ENCODE assay signal across 8 cellular contexts in the genomic region with DNA sequence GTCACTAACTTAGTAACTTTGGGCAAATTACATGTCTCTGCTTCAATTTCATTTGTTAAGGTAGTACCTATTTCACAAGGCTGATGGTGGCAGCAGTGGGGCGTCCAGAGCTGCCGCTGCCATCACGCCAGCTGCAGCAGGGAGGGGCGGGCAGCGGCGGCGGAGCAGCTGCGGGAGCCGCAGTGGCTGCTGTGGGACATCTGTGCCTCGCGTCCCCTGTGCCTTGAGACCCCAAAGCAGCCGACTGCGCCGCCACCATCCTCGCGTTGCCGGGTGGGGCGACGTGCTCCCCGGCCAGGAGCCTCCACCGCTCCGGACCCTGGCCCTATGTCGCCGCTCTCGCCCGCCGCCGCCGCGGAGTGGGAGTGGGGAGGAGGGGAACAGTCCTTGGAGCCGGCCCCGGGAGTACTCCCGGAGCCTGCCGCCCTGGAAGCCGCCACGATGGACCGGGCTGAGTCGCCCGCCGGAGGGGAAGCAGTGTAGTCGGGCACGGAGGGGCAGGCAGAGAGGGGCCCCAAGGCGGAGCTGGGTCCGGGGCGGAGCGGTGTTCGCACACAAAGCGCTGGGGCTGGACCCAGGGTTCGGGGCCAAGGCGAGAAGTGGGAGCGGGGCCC. TPM values are rescaled to one million over a fixed set of nuclear protein-coding genes. Genes with fewer than 3 reads are reported as not detected.
DNase-seq lines count a peak whose midpoint lies in the region; ATAC-seq, FAIRE-seq and TF ChIP-seq lines count a peak whose summit lies in the region.

No MANE protein-coding gene starts in this region.

- WGBS in mesendoderm (ENCODE audit: extremely low coverage, insufficient coverage, low lambda C conversion rate): no CpG with 5 or more reads among the region's 51 CpGs

- H2BK5ac ChIP-seq in mesendoderm (ENCODE audit: low read length): no peak overlapping the region

- peak overlapping the region; percentile 96 for H3K56ac ChIP-seq in mesendoderm (ENCODE audit: low read length)

- ATAC-seq in GM21619 (IDR thresholded peaks at IDR 0.05; ENCODE audit: unreplicated experiment) (peak; percentile 74), GM18870 (IDR thresholded peaks at IDR 0.05; ENCODE audit: unreplicated experiment) (no peak)
- peak; percentile 90 for ATAC-seq in activated CD8-positive, alpha-beta memory T cell treated with anti-CD3 and anti-CD28 coated beads, Interleukin-2, amount 10 ng/mL, durations not matched to agents 7 days and 5 days

- intact Hi-C loops in endothelial cell of umbilical vein (cut with micrococcal nuclease): loop anchor here (10.0 kb wide), 1 partner anchor 100 kb away; no protein-coding TSS in a partner anchor

- no peak overlapping the region for H2BK15ac ChIP-seq in mesendoderm (replicated peaks; ENCODE audit: low read depth)

- H3K4me1 Mint-ChIP-seq in activated CD8-positive, alpha-beta memory T cell treated with anti-CD3 and anti-CD28 coated beads, Interleukin-2, amount 10 ng/mL, durations not matched to agents 7 days and 5 days: peaks cover 4% of the 10 kb centered on the region

- CTCF ChIA-PET in activated CD8-positive, alpha-beta memory T cell treated with anti-CD3 and anti-CD28 coated beads, Interleukin-2, amount 10 ng/mL, durations not matched to agents 7 days and 5 days (lab: Charles Lee): interaction anchor here (0.8 to 2.0 kb wide), 8 partner anchors 11 to 406 kb away, joined by 3 to 5 read pairs (median 3); no protein-coding TSS in a partner anchor
- CTCF ChIA-PET in endothelial cell of umbilical vein (lab: Charles Lee): interaction anchor here (0.8 to 2.6 kb wide), 20 partner anchors 15 to 520 kb away, joined by 3 to 23 read pairs (median 4); no protein-coding TSS in a partner anchor

- H3K79me1 ChIP-seq in mesendoderm (ENCODE audit: low read length): no peaks in the 10 kb centered on the region

- H3K4me1 ChIP-seq in endothelial cell of umbilical vein (ENCODE audit: control insufficient read depth, extremely low read depth, insufficient read depth, low read length) (peaks cover 4% of the 10 kb centered on the region), mesendoderm (ENCODE audit: control insufficient read depth, low read depth, low read length) (no peaks in the 10 kb centered on the region)

- dilution Hi-C loops in endothelial cell of umbilical vein (cut with MboI; ENCODE audit: extremely low pct_ligation_motif_present, low sequenced_read_pairs): no loop called here

- H4K8ac ChIP-seq in mesendoderm (ENCODE audit: low read depth, low read length): peak overlapping the region; percentile 83

- no peaks in the 10 kb centered on the region for H3K9me3 ChIP-seq in endothelial cell of umbilical vein (replicated peaks; ENCODE audit: control insufficient read depth, insufficient read depth, low read length)

- FAIRE-seq in endothelial cell of umbilical vein (lab: Jason Lieb, UNC): peak; percentile 93

- H4K5ac ChIP-seq in mesendoderm (ENCODE audit: low read length): no peak overlapping the region

- H3K27ac ChIP-seq in endothelial cell of umbilical vein (ENCODE audit: insufficient read depth, low read depth, low read length) (peak overlapping the region; percentile 57), mesendoderm (ENCODE audit: low read depth, low read length) (peak overlapping the region; percentile 89)

- no peak for TF ChIP-seq POLR2A in endothelial cell of umbilical vein (IDR thresholded peaks at IDR 0.05; ENCODE audit: low read depth, low read length)

- peak overlapping the region; percentile 77 for H3K4ac ChIP-seq in mesendoderm (ENCODE audit: low read depth, low read length)

- H3K4me2 ChIP-seq in endothelial cell of umbilical vein (ENCODE audit: insufficient read depth, low read length) (peak overlapping the region; percentile 79), mesendoderm (ENCODE audit: low read length) (peak overlapping the region; percentile 68)

- DNase-seq in CD1c-positive myeloid dendritic cell (ENCODE audit: extremely low spot score) (peak; percentile 54), NCI-H345 treated with DMSO at 0.1 percent for 48 hours (lab: John Stamatoyannopoulos, UW; ENCODE audit: unreplicated experiment) (peak; percentile 50), endothelial cell of umbilical vein (ENCODE audit: low read depth, low spot score) (peak; percentile 83), mesendoderm (peak; percentile 89)
- peak; percentile 67 for DNase-seq in activated CD8-positive, alpha-beta memory T cell treated with anti-CD3 and anti-CD28 coated beads, Interleukin-2, amount 10 ng/mL, durations not matched to agents 7 days and 5 days
- peak; percentile 38 to 41 for DNase-seq in stimulated activated CD8-positive, alpha-beta memory T cell treated with anti-CD3 and anti-CD28 coated beads, Interleukin-15, amount 100 ng/mL, for 48 hours (ENCODE audit: low read depth in 2 of 2)

- H3K36me3 Mint-ChIP-seq in activated CD8-positive, alpha-beta memory T cell treated with anti-CD3 and anti-CD28 coated beads, Interleukin-2, amount 10 ng/mL, durations not matched to agents 7 days and 5 days: no peaks in the 10 kb centered on the region

- H3K27me3 ChIP-seq in endothelial cell of umbilical vein (ENCODE audit: control insufficient read depth in 2 of 2, insufficient read depth in 2 of 2, low read length in 2 of 2) (peaks cover 4 to 6% of the 10 kb centered on the region in 2 experiments), mesendoderm (ENCODE audit: insufficient read depth, low read length, poor library complexity) (no peaks in the 10 kb centered on the region)

- H3K9ac ChIP-seq in endothelial cell of umbilical vein (replicated peaks; ENCODE audit: extremely low read depth, insufficient read depth, low read length) (peak overlapping the region; percentile 89), mesendoderm (ENCODE audit: low read length) (peak overlapping the region; percentile 91)

- H3K9me3 Mint-ChIP-seq in activated CD8-positive, alpha-beta memory T cell treated with anti-CD3 and anti-CD28 coated beads, Interleukin-2, amount 10 ng/mL, durations not matched to agents 7 days and 5 days (ENCODE audit: low read depth): no peaks in the 10 kb centered on the region

- H3K36me3 ChIP-seq in endothelial cell of umbilical vein (ENCODE audit: control insufficient read depth in 2 of 2, extremely low read depth in 1 of 2, insufficient read depth in 2 of 2, low read length in 2 of 2): no peaks in the 10 kb centered on the region
- H3K36me3 ChIP-seq in mesendoderm (ENCODE audit: control insufficient read depth, insufficient read depth, low read length): no peaks in the 10 kb centered on the region

- no peaks in the 10 kb centered on the region for H3K9me1 ChIP-seq in endothelial cell of umbilical vein (replicated peaks; ENCODE audit: control insufficient read depth, extremely low read depth, insufficient read depth, low read length)

- H4K20me1 ChIP-seq in endothelial cell of umbilical vein (replicated peaks; ENCODE audit: control insufficient read depth, extremely low read depth, insufficient read depth, low read length): no peaks in the 10 kb centered on the region

- H2AK5ac ChIP-seq in mesendoderm (ENCODE audit: low read length): no peak overlapping the region

- H3K4me3 ChIP-seq in endothelial cell of umbilical vein (replicated peaks in 1 of 3; ENCODE audit: insufficient read depth in 1 of 3, low read depth in 1 of 3, low read length in 3 of 3): peak overlapping the region; percentile 69 to 95 (median 76)
- peak overlapping the region; percentile 74 for H3K4me3 ChIP-seq in mesendoderm (ENCODE audit: low read length)

- no peak overlapping the region for H3K23ac ChIP-seq in mesendoderm (ENCODE audit: low read length)

- H3K4me3 Mint-ChIP-seq in activated CD8-positive, alpha-beta memory T cell treated with anti-CD3 and anti-CD28 coated beads, Interleukin-2, amount 10 ng/mL, durations not matched to agents 7 days and 5 days: peak overlapping the region; percentile 62

- TF ChIP-seq CTCF in endothelial cell of umbilical vein (IDR thresholded peaks at IDR 0.05; ENCODE audit: extremely low read depth in 1 of 2, insufficient read depth in 1 of 2, low read depth in 1 of 2, low read length in 2 of 2): peak; percentile 32 to 57

- no peak overlapping the region for H2BK120ac ChIP-seq in mesendoderm (ENCODE audit: low read depth, low read length)

- H3K18ac ChIP-seq in mesendoderm (ENCODE audit: low read length): peak overlapping the region; percentile 75

- peaks cover 29% of the 10 kb centered on the region for H3K27me3 Mint-ChIP-seq in activated CD8-positive, alpha-beta memory T cell treated with anti-CD3 and anti-CD28 coated beads, Interleukin-2, amount 10 ng/mL, durations not matched to agents 7 days and 5 days

- no peak overlapping the region for H3K27ac Mint-ChIP-seq in activated CD8-positive, alpha-beta memory T cell treated with anti-CD3 and anti-CD28 coated beads, Interleukin-2, amount 10 ng/mL, durations not matched to agents 7 days and 5 days

- POLR2A ChIA-PET in endothelial cell of umbilical vein (lab: Charles Lee): interaction anchor here (0.5 kb wide), 1 partner anchor 339 kb away, joined by 4 read pairs; no protein-coding TSS in a partner anchor

- BruUV-seq in endothelial cell of umbilical vein (replicated peaks; lab: Mats Ljungman, UMichigan): TSS peak; percentile 80

- peak overlapping the region; percentile 90 for H2AFZ ChIP-seq in endothelial cell of umbilical vein (ENCODE audit: low read depth, low read length)

- H3K79me2 ChIP-seq in endothelial cell of umbilical vein (ENCODE audit: control insufficient read depth, insufficient read depth, low read length) (no peaks in the 10 kb centered on the region), mesendoderm (ENCODE audit: control insufficient read depth, insufficient read depth, low read length) (no peaks in the 10 kb centered on the region)

TF ChIP-seq in endothelial cell of umbilical vein, 7 proteins besides CTCF, POLR2A, EP300 and RAD21 (continues in another document):
- peak; percentile 5 for TF ChIP-seq FOS (IDR thresholded peaks at IDR 0.05; ENCODE audit: borderline replicate concordance, insufficient read depth, low read length)
- TF ChIP-seq JUN (IDR thresholded peaks at IDR 0.05; ENCODE audit: borderline replicate concordance, insufficient read depth, insufficient read length, low read depth): no peak

RNA-seq across cellular contexts. Expression of a gene that starts 51.4 kb away (rescaled TPM):
- total RNA-seq in activated CD8-positive, alpha-beta memory T cell treated with anti-CD3 and anti-CD28 coated beads, Interleukin-2, amount 10 ng/mL, durations not matched to agents 7 days and 5 days: under 1 TPM in 1 of 2 experiments, not detected in 1; 0.12 TPM
- total RNA-seq in endothelial cell of umbilical vein: 6.5 and 16.9 TPM in 2 replicates
- 11.5 and 13.8 TPM in 2 replicates for polyA plus RNA-seq in endothelial cell of umbilical vein
- 3.9 and 5.2 TPM in 2 replicates for polyA plus RNA-seq in endothelial cell of umbilical vein (2011; cell fraction: cytosol; rRNA removed)
- 3.4 and 4.7 TPM in 2 replicates for polyA plus RNA-seq in endothelial cell of umbilical vein (2011; cell fraction: nucleus; rRNA removed)
- polyA plus RNA-seq in endothelial cell of umbilical vein (2012): 0.74 and 1.5 TPM in 2 replicates
- polyA minus RNA-seq in endothelial cell of umbilical vein: 15.1 and 21.8 TPM in 2 replicates
- not detected for polyA minus RNA-seq in endothelial cell of umbilical vein (2011; cell fraction: cytosol; rRNA and poly(A)+ RNA removed)
- 4.9 and 8.1 TPM in 2 replicates for polyA minus RNA-seq in endothelial cell of umbilical vein (2011; cell fraction: nucleus; rRNA and poly(A)+ RNA removed)
- not detected for polyA plus RNA-seq in mesendoderm (2013, experiment 1 of 2)
- not detected for polyA plus RNA-seq in mesendoderm (2013, experiment 2 of 2)
